In the genomic region with DNA sequence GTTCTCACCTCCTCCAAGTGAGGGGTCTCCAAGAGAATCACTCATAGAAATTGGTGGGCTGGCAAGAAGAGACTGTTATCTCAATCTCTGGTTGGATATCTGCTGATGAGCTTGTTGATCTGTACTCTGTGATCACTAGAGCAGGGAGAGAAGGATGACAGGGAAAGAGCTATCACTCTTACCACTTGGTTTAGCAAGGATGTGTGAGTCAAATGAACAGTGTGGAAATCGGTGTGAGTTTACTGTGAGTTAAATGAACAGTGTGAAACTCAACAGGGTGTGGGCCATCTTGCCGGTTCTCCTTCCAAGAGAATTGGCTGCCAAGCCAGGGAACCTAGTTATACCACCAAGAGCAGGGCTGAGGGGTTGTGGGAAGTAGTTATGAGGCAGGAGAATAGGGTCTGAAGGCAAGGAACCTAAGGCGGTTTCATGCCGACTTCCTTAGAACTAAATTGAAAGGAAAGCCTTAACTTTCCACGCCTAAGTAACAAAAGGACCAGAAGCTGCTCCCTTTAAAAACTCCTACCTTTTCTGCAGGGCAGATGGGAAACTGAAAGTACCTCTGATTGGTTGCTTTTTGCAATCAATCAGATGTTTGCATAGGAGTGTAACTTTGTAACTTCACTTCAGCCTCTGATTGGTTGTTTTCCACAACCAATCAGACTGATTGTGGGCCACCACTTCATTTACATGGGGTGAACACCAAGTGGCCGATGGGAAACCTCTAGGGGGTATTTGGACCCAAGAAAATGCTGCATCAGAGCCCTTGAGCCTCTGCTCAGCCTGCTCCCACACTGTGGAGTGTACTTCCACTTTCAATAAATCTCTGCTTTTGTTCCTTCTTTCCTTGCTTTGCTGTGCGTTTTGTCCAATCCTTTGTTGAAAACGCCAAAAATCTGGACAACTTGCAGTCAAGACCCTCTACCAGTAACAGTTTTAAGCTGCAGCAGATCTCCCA, we compare ENCODE assay signal across 16 cellular contexts. TPM values are rescaled to one million over a fixed set of nuclear protein-coding genes. Genes with fewer than 3 reads are reported as not detected.
DNase-seq lines count a peak whose midpoint lies in the region; ATAC-seq and TF ChIP-seq lines count a peak whose summit lies in the region.
"Had no signal": no experiment of that assay in that cellular context is flagged by ENCODE, and none has a peak within 500 bp of the region (broad histone marks: within the 10 kb centered on the region; RNA-seq: fewer than 3 reads in every experiment).

No MANE protein-coding gene starts in this region.

- H3K79me2 ChIP-seq in SK-N-SH (ENCODE audit: insufficient read depth), result no peaks in the 10 kb centered on the region

- H3K36me3 ChIP-seq in SK-N-SH (replicated peaks in 1 of 2; ENCODE audit: control insufficient read depth in 1 of 2, insufficient read depth in 2 of 2, low read length in 1 of 2) (no peaks in the 10 kb centered on the region), subcutaneous abdominal adipose tissue (ENCODE audit: control insufficient read depth in 5 of 5, insufficient read depth in 5 of 5, low read length in 5 of 5) (no peaks in the 10 kb centered on the region)
- H3K36me3 ChIP-seq: cardiac muscle cell had no signal

- H3K27ac ChIP-seq in SK-N-SH (ENCODE audit: low read depth in 2 of 2, low read length in 1 of 2), result no peak overlapping the region
- peak overlapping the region; percentile 93 for H3K27ac ChIP-seq in foreskin keratinocyte
- H3K27ac ChIP-seq in subcutaneous abdominal adipose tissue (ENCODE audit: low read depth, low read length), result peak overlapping the region; percentile 69
- H3K27ac ChIP-seq: cardiac muscle cell had no signal

- H4K20me1 ChIP-seq in SK-N-SH (ENCODE audit: insufficient read depth), result no peaks in the 10 kb centered on the region

- WGBS in SK-N-SH (ENCODE audit: low lambda C conversion rate), result 28% methylated on average over 8 of the region's 8 CpGs

- H3K9ac ChIP-seq in SK-N-SH (no peak overlapping the region), subcutaneous abdominal adipose tissue (ENCODE audit: low read length in 5 of 5) (no peak overlapping the region)

- CTCF ChIA-PET in SK-N-SH (lab: Yijun Ruan, JAX), result no interaction called here

- peak overlapping the region; percentile 56; the same call in 1 of the 2 replicates for H2AFZ ChIP-seq in SK-N-SH (ENCODE audit: low read depth)

- peaks cover 0 to 8% of the 10 kb centered on the region in 2 experiments; a peak in 2 of 4 replicates for H3K4me1 ChIP-seq in SK-N-SH (ENCODE audit: control insufficient read depth in 1 of 2, insufficient read depth in 2 of 2, low read depth in 1 of 2, low read length in 1 of 2)
- H3K4me1 ChIP-seq in foreskin keratinocyte, result peaks cover 22% of the 10 kb centered on the region
- peaks cover 8 to 53% (median 31%) of the 10 kb centered on the region in 5 donors for H3K4me1 ChIP-seq in subcutaneous abdominal adipose tissue (ENCODE audit: control insufficient read depth in 5 of 5, insufficient read depth in 5 of 5, low read length in 5 of 5)

- no peak for TF ChIP-seq CTCF in SK-N-SH (IDR thresholded peaks at IDR 0.05)
- no peak for TF ChIP-seq CTCF in foreskin keratinocyte (conservative IDR thresholded peaks at IDR 0.05)

- no peak for ATAC-seq in SK-N-SH treated with all-trans-retinoic acid at 6 μM for 48 hours
- ATAC-seq in foreskin keratinocyte, result no peak
- ATAC-seq: PC-3, T-cell had no signal

- H3K9me3 ChIP-seq in SK-N-SH, result no peaks in the 10 kb centered on the region
- no peaks in the 10 kb centered on the region for H3K9me3 ChIP-seq in subcutaneous abdominal adipose tissue (ENCODE audit: control insufficient read depth in 5 of 5, low read length in 5 of 5)

- no peaks in the 10 kb centered on the region for H3K27me3 ChIP-seq in SK-N-SH (ENCODE audit: insufficient read depth)
- H3K27me3 ChIP-seq in foreskin keratinocyte, result no peaks in the 10 kb centered on the region
- no peaks in the 10 kb centered on the region for H3K27me3 ChIP-seq in subcutaneous abdominal adipose tissue (ENCODE audit: control insufficient read depth in 5 of 5, insufficient read depth in 4 of 5, low read length in 5 of 5)

- no peak for TF ChIP-seq RAD21 in SK-N-SH (IDR thresholded peaks at IDR 0.05; ENCODE audit: low read length)

- peaks cover 8% of the 10 kb centered on the region for H3F3A ChIP-seq in SK-N-SH (replicated peaks; ENCODE audit: insufficient read depth)

- no peaks in the 10 kb centered on the region for H3K9me2 ChIP-seq in SK-N-SH

- DNase-seq in SK-N-SH (no peak), OCI-M1 (lab: John Stamatoyannopoulos, UW) (peak; percentile 52), foreskin keratinocyte (peak in 1 of 2 donors; percentile 44), anterior cingulate cortex (lab: John Stamatoyannopoulos, UW) (no peak), dedifferentiated amniotic fluid mesenchymal stem cell (ENCODE audit: extremely low spot score) (no peak), DMS79 (lab: John Stamatoyannopoulos, UW) (no peak)
- DNase-seq: activated CD4-positive, alpha-beta T cell treated with anti-CD3 and anti-CD28 coated beads for 1 hour; activated naive CD4-positive, alpha-beta T cell treated with anti-CD3 and anti-CD28 coated beads for 36 hours; NCI-H1092 treated with DMSO at 0.1 percent for 48 hours; NCI-H446 treated with DMSO at 0.1 percent for 48 hours; PC-3; stimulated activated CD4-positive, alpha-beta T cell treated with anti-CD3 and anti-CD28 coated beads, Interleukin-2, amount 100 ng/mL, for 24 hours; T-cell had no signal

- H3K4me3 ChIP-seq in SK-N-SH (ENCODE audit: low read depth in 2 of 2, low read length in 1 of 2) (no peak overlapping the region), subcutaneous abdominal adipose tissue (ENCODE audit: low read depth in 1 of 5, low read length in 5 of 5) (peak overlapping the region in 1 of 5 donors; percentile 13)
- H3K4me3 ChIP-seq: cardiac muscle cell had no signal

- TF ChIP-seq EP300 in SK-N-SH (IDR thresholded peaks at IDR 0.05; ENCODE audit: borderline replicate concordance in 1 of 2, low read depth in 1 of 2, low read length in 1 of 2), result no peak

- POLR2A ChIA-PET in SK-N-SH (lab: Yijun Ruan, JAX), result no interaction called here

- no peak overlapping the region for H3K4me2 ChIP-seq in SK-N-SH

TF ChIP-seq in SK-N-SH, 30 proteins besides CTCF, POLR2A, EP300 and RAD21 (continues in another document):
- TF ChIP-seq ELF1 (IDR thresholded peaks at IDR 0.05), result no peak
- TF ChIP-seq YY1 (IDR thresholded peaks at IDR 0.05; ENCODE audit: low read depth), result no peak
- no peak for TF ChIP-seq FOXM1 (IDR thresholded peaks at IDR 0.05; ENCODE audit: low read depth)
- TF ChIP-seq POLR2AphosphoS5 (IDR thresholded peaks at IDR 0.05; ENCODE audit: low read depth, low read length), result no peak
- no peak for TF ChIP-seq ZBTB33 (IDR thresholded peaks at IDR 0.05; ENCODE audit: borderline replicate concordance, low read depth)
- no peak for TF ChIP-seq CHD2 (IDR thresholded peaks at IDR 0.05; ENCODE audit: low read length, partially characterized antibody)
- no peak for TF ChIP-seq SIN3A (IDR thresholded peaks at IDR 0.05; ENCODE audit: borderline replicate concordance, low read depth, low read length)
- no peak for TF ChIP-seq EZH2phosphoT487 (IDR thresholded peaks at IDR 0.05; ENCODE audit: borderline replicate concordance, low read depth)
- TF ChIP-seq NFIC (IDR thresholded peaks at IDR 0.05; ENCODE audit: borderline replicate concordance), result no peak

TF ChIP-seq in SK-N-SH treated with all-trans-retinoic acid at 6 μM for 48 hours, 23 proteins besides CTCF, POLR2A, EP300 and RAD21:
- TF ChIP-seq ZC3H10 (CRISPR knock-in tag; IDR thresholded peaks at IDR 0.05) (no peak), ZFP3 (CRISPR knock-in tag; IDR thresholded peaks at IDR 0.05) (no peak), SNAI2 (CRISPR knock-in tag; IDR thresholded peaks at IDR 0.05) (no peak), ZNF565 (CRISPR knock-in tag; conservative IDR thresholded peaks at IDR 0.05; ENCODE audit: low read depth) (no peak)

RNA-seq across cellular contexts. Expression of gene CD1D, which starts 33.0 kb away (rescaled TPM):
- not detected in 2 replicates for polyA plus RNA-seq in SK-N-SH (2012; rRNA removed)
- polyA plus RNA-seq in SK-N-SH (2012; cell fraction: cytosol; rRNA removed), result 0.01 TPM in 1 of 2 replicates, not detected in the other
- polyA plus RNA-seq in SK-N-SH (2012; cell fraction: nucleus; rRNA removed), result 0.04 and 0.05 TPM in 2 replicates
- 3.9 and 5.1 TPM in 2 replicates for total RNA-seq in foreskin keratinocyte
- 3.7 and 3.8 TPM in 2 replicates for polyA plus RNA-seq in foreskin keratinocyte
- total RNA-seq: activated naive CD4-positive, alpha-beta T cell treated with anti-CD3 and anti-CD28 coated beads for 36 hours; PC-3 had no signal

Comparison
In these comparisons a context has a peak if more than half of its experiments do, and no peak if none do; other contexts are left out.
1. H3K27ac ChIP-seq: peak in foreskin keratinocyte (single experiment) and subcutaneous abdominal adipose tissue (single experiment); none in SK-N-SH (0 of 2).